ENCODE assay signal across 22 cellular contexts in genomic region chr20:472889-473292, GRCh38.
"Had no signal": no experiment of that assay in that cellular context is flagged by ENCODE, and none has a peak within 500 bp of the region (broad histone marks: within the 10 kb centered on the region; RNA-seq: fewer than 3 reads in every experiment).

No MANE protein-coding gene starts in this region.

- H3K4me1 ChIP-seq: breast epithelium, left lung, upper lobe of left lung had no signal

- ATAC-seq: activated CD4-positive, CD25-positive, alpha-beta regulatory T cell treated with anti-CD3 and anti-CD28 coated beads, Interleukin-2, amount 50 U/mL, for 24 hours; activated T-helper 17 cell treated with anti-CD3 and anti-CD28 coated beads, Interleukin-2, amount 50 U/mL, for 72 hours; left lung; naive thymus-derived CD8-positive, alpha-beta T cell had no signal

- H3K9me3 ChIP-seq: breast epithelium, left lung, thoracic aorta, upper lobe of left lung had no signal

- H3K4me3 ChIP-seq: breast epithelium, coronary artery, left lung, lung, thoracic aorta, upper lobe of left lung had no signal

- H3K36me3 ChIP-seq: breast epithelium, thoracic aorta had no signal

- H3K4me1 Mint-ChIP-seq: activated T-helper 17 cell treated with anti-CD3 and anti-CD28 coated beads, Interleukin-2, amount 50 U/mL, for 72 hours; central memory CD8-positive, alpha-beta T cell; immature natural killer cell had no signal

- H3K27ac ChIP-seq: breast epithelium, coronary artery, left lung, thoracic aorta, upper lobe of left lung had no signal

- H3K4me3 Mint-ChIP-seq: activated naive CD8-positive, alpha-beta T cell treated with anti-CD3 and anti-CD28 coated beads, Interleukin-2, amount 10 ng/mL, durations not matched to agents 7 days and 5 days; activated T-cell treated with anti-CD3 and anti-CD28 coated beads, Interleukin-2, amount 50 U/mL, for 24 hours; activated T-helper 17 cell treated with anti-CD3 and anti-CD28 coated beads, Interleukin-2, amount 50 U/mL, for 72 hours; central memory CD8-positive, alpha-beta T cell; immature natural killer cell had no signal

- H3K9me3 Mint-ChIP-seq: activated T-cell treated with anti-CD3 and anti-CD28 coated beads, Interleukin-2, amount 50 U/mL, for 24 hours; activated T-helper 17 cell treated with anti-CD3 and anti-CD28 coated beads, Interleukin-2, amount 50 U/mL, for 72 hours; central memory CD8-positive, alpha-beta T cell had no signal

- H3K27ac Mint-ChIP-seq: activated T-helper 17 cell treated with anti-CD3 and anti-CD28 coated beads, Interleukin-2, amount 50 U/mL, for 72 hours had no signal

- H3K27me3 ChIP-seq: breast epithelium, left lung, upper lobe of left lung had no signal

- H3K27me3 Mint-ChIP-seq: activated T-cell treated with anti-CD3 and anti-CD28 coated beads, Interleukin-2, amount 50 U/mL, for 24 hours; activated T-helper 17 cell treated with anti-CD3 and anti-CD28 coated beads, Interleukin-2, amount 50 U/mL, for 72 hours had no signal

- DNase-seq: activated CD4-positive, alpha-beta T cell treated with anti-CD3 and anti-CD28 coated beads, Interleukin-2, amount 50 U/mL, for 1 hour; activated CD8-positive, alpha-beta memory T cell treated with anti-CD3 and anti-CD28 coated beads for 24 hours; activated CD8-positive, alpha-beta memory T cell treated with anti-CD3 and anti-CD28 coated beads, Interleukin-2, amount 50 U/mL, for 4 hours; activated naive CD4-positive, alpha-beta T cell; activated naive CD8-positive, alpha-beta T cell treated with anti-CD3 and anti-CD28 coated beads, Interleukin-2, amount 10 ng/mL, durations not matched to agents 7 days and 5 days; activated T-cell treated with anti-CD3 and anti-CD28 coated beads, Interleukin-2, amount 50 U/mL, for 24 hours; amniotic stem cell; immature natural killer cell; left lung; naive thymus-derived CD8-positive, alpha-beta T cell; retina; stimulated activated CD4-positive, alpha-beta T cell treated with anti-CD3 and anti-CD28 coated beads, Interleukin-2, amount 100 ng/mL, for 48 hours; stimulated activated naive CD4-positive, alpha-beta T cell treated with Interleukin-2 at 50 U/mL for 16 hours; T-helper 2 cell; upper lobe of left lung had no signal
